In genomic region chr17:10311131-10311530, GRCh38 we compare ENCODE assay signal across 21 cellular contexts.
DNase-seq lines count a peak whose midpoint lies in the region; ATAC-seq and TF ChIP-seq lines count a peak whose summit lies in the region.
"Had no signal": no experiment of that assay in that cellular context is flagged by ENCODE, and none has a peak within 500 bp of the region (broad histone marks: within the 10 kb centered on the region; RNA-seq: fewer than 3 reads in every experiment).

No MANE protein-coding gene starts in this region.

- H3K27me3 Mint-ChIP-seq in activated CD4-positive, alpha-beta memory T cell treated with anti-CD3 and anti-CD28 coated beads, Interleukin-2, amount 10 ng/mL, durations not matched to agents 7 days and 5 days = no peaks in the 10 kb centered on the region
- H3K27me3 Mint-ChIP-seq: CD4-positive, alpha-beta T cell had no signal

- H3K4me1 ChIP-seq in foreskin keratinocyte = no peaks in the 10 kb centered on the region
- H3K4me1 ChIP-seq: BLaER1 had no signal

- DNase-seq in LNCaP clone FGC (ENCODE audit: low read depth) = peak; percentile 47
- peak in 1 of 2 donors; percentile 44 for DNase-seq in foreskin keratinocyte
- no peak for DNase-seq in omental fat pad (ENCODE audit: low spot score)
- DNase-seq in activated CD4-positive, alpha-beta memory T cell treated with anti-CD3 and anti-CD28 coated beads, Interleukin-2, amount 10 ng/mL, durations not matched to agents 7 days and 5 days = no peak
- no peak for DNase-seq in H4 (ENCODE audit: low spot score)
- DNase-seq in Ammon's horn (ENCODE audit: low spot score) = no peak
- DNase-seq: CD4-positive, alpha-beta T cell; CD8-positive, alpha-beta memory T cell; DMS 273 treated with DMSO at 0.1 percent for 48 hours; DMS79; EL; GDM1; GOT3; H9 had no signal

- H3K4me3 Mint-ChIP-seq in activated CD4-positive, alpha-beta memory T cell treated with anti-CD3 and anti-CD28 coated beads, Interleukin-2, amount 10 ng/mL, durations not matched to agents 7 days and 5 days = no peak overlapping the region
- H3K4me3 Mint-ChIP-seq: B cell; CD14-positive monocyte; CD4-positive, alpha-beta T cell; CD8-positive, alpha-beta memory T cell; H9 had no signal

- POLR2A ChIA-PET in activated CD4-positive, alpha-beta memory T cell treated with anti-CD3 and anti-CD28 coated beads, Interleukin-2, amount 10 ng/mL, durations not matched to agents 7 days and 5 days (lab: Charles Lee) = no interaction called here

- H3K4me1 Mint-ChIP-seq in activated CD4-positive, alpha-beta memory T cell treated with anti-CD3 and anti-CD28 coated beads, Interleukin-2, amount 10 ng/mL, durations not matched to agents 7 days and 5 days = no peaks in the 10 kb centered on the region
- H3K4me1 Mint-ChIP-seq: B cell; CD14-positive monocyte; CD8-positive, alpha-beta memory T cell had no signal

- no peaks in the 10 kb centered on the region for H3K27me3 ChIP-seq in foreskin keratinocyte
- H3K27me3 ChIP-seq: BLaER1 had no signal

- CTCF ChIA-PET in activated CD4-positive, alpha-beta memory T cell treated with anti-CD3 and anti-CD28 coated beads, Interleukin-2, amount 10 ng/mL, durations not matched to agents 7 days and 5 days (lab: Charles Lee) = no interaction called here

- H3K4me3 ChIP-seq in LNCaP clone FGC (ENCODE audit: low read depth, low read length) = no peak overlapping the region
- H3K4me3 ChIP-seq: BLaER1, GM12878 had no signal

- H3K27ac ChIP-seq in VCaP (peak overlapping the region; percentile 97), foreskin keratinocyte (no peak overlapping the region)
- H3K27ac ChIP-seq: BLaER1 had no signal

- H3K36me3 Mint-ChIP-seq in activated CD4-positive, alpha-beta memory T cell treated with anti-CD3 and anti-CD28 coated beads, Interleukin-2, amount 10 ng/mL, durations not matched to agents 7 days and 5 days (ENCODE audit: low read depth) = no peaks in the 10 kb centered on the region
- H3K36me3 Mint-ChIP-seq: CD14-positive monocyte; CD8-positive, alpha-beta memory T cell had no signal

- H3K27ac Mint-ChIP-seq in activated CD4-positive, alpha-beta memory T cell treated with anti-CD3 and anti-CD28 coated beads, Interleukin-2, amount 10 ng/mL, durations not matched to agents 7 days and 5 days = no peak overlapping the region
- H3K27ac Mint-ChIP-seq: B cell; CD14-positive monocyte; CD4-positive, alpha-beta T cell; CD8-positive, alpha-beta memory T cell; H9 had no signal

- H3K9me3 Mint-ChIP-seq in activated CD4-positive, alpha-beta memory T cell treated with anti-CD3 and anti-CD28 coated beads, Interleukin-2, amount 10 ng/mL, durations not matched to agents 7 days and 5 days = no peaks in the 10 kb centered on the region
- H3K9me3 Mint-ChIP-seq: CD4-positive, alpha-beta T cell had no signal

- TF ChIP-seq CTCF in LNCaP clone FGC (IDR thresholded peaks at IDR 0.05; ENCODE audit: control insufficient read depth, extremely low read depth, insufficient read depth) (no peak), VCaP (conservative IDR thresholded peaks at IDR 0.05) (no peak), foreskin keratinocyte (conservative IDR thresholded peaks at IDR 0.05) (no peak), omental fat pad (IDR thresholded peaks at IDR 0.05) (no peak)

- ATAC-seq in foreskin keratinocyte = peak; percentile 35
- peak; percentile 41 for ATAC-seq in omental fat pad (ENCODE audit: low FRiP score)
- ATAC-seq in GM21619 (IDR thresholded peaks at IDR 0.05; ENCODE audit: unreplicated experiment) = no peak
- ATAC-seq: GM12878, HCT116 had no signal
